In the genomic region with DNA sequence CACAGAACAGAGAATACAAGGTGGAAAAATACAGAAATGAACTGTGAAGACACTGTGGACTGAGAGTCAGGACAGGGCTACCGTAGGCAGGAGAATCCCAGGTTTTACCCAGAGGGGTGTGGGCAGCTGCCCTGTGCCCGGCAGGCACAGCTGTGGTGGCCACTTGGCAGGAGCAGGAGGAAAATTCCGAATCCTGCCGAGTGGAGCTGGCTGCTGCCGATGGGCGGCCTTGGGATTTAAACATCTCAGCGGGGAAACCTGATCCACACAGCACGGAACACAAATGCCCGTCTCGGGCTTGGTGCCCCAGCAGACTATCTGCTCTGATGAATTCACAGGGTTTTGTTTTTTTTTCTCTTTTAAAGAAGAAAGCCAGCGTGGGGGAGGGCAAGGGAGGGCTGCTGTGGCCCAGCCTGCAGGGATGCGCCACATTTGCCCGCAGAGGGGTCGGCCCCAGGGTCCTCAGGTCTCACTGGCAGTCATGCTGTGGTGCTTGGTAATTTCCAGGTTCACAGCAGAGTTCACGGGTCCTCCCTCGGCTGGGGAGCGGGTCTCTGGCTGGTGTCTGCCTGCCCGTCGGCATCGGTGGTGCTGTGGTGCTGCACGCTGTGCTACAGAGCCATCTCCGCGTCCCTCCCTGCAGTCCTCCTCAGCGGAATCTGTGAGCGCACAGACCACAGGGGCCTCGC, we compare ENCODE assay signal across 9 cellular contexts. TPM values are rescaled to one million over a fixed set of nuclear protein-coding genes. Genes with fewer than 3 reads are reported as not detected.
DNase-seq lines count a peak whose midpoint lies in the region; ATAC-seq, FAIRE-seq and TF ChIP-seq lines count a peak whose summit lies in the region.
"Had no signal": no experiment of that assay in that cellular context is flagged by ENCODE, and none has a peak within 500 bp of the region (broad histone marks: within the 10 kb centered on the region; RNA-seq: fewer than 3 reads in every experiment).

No MANE protein-coding gene starts in this region.

- peaks cover 15% of the 10 kb centered on the region for H3K36me3 Mint-ChIP-seq in T-helper 2 cell treated with Interferon-gamma antibody and Interleukin-4, amounts not matched to agents 5 μg/mL and 100 μg/mL, for 36 hours (ENCODE audit: low read depth)
- H3K36me3 Mint-ChIP-seq in activated CD4-positive, alpha-beta memory T cell treated with anti-CD3 and anti-CD28 coated beads, Interleukin-2, amount 10 ng/mL, durations not matched to agents 7 days and 5 days (ENCODE audit: low read depth) = peaks cover 13% of the 10 kb centered on the region
- H3K36me3 Mint-ChIP-seq in stimulated activated naive B cell treated with anti-CD40 and anti-IgM and Interleukin-4, amounts not matched to agents 10 μg/mL and 1 μg/mL and 100 μg/mL, for 72 hours = peaks cover 41 to 44% of the 10 kb centered on the region in 2 donors

- H3K4me1 ChIP-seq in kidney (ENCODE audit: control insufficient read depth in 1 of 2, insufficient read depth in 1 of 2, low read depth in 1 of 2, low read length in 2 of 2) = peaks cover 54 to 63% of the 10 kb centered on the region in 2 donors

- peak overlapping the region; percentile 85 for H3K4me3 Mint-ChIP-seq in T-helper 2 cell treated with Interferon-gamma antibody and Interleukin-4, amounts not matched to agents 5 μg/mL and 100 μg/mL, for 36 hours
- no peak overlapping the region for H3K4me3 Mint-ChIP-seq in activated CD4-positive, alpha-beta memory T cell treated with anti-CD3 and anti-CD28 coated beads, Interleukin-2, amount 10 ng/mL, durations not matched to agents 7 days and 5 days
- H3K4me3 Mint-ChIP-seq in stimulated activated naive B cell treated with anti-CD40 and anti-IgM and Interleukin-4, amounts not matched to agents 10 μg/mL and 1 μg/mL and 100 μg/mL, for 72 hours = peak overlapping the region; percentile 50 to 87

- POLR2A ChIA-PET in activated CD4-positive, alpha-beta memory T cell treated with anti-CD3 and anti-CD28 coated beads, Interleukin-2, amount 10 ng/mL, durations not matched to agents 7 days and 5 days (lab: Charles Lee) = interaction anchor here (1.4 to 1.7 kb wide), 2 partner anchors 20 to 30 kb away, joined by 6 to 16 read pairs; a partner anchor contains a TSS

- no peak overlapping the region for H3K9ac ChIP-seq in kidney (ENCODE audit: low read length in 2 of 2)

- no peaks in the 10 kb centered on the region for H3K9me3 Mint-ChIP-seq in T-helper 2 cell treated with Interferon-gamma antibody and Interleukin-4, amounts not matched to agents 5 μg/mL and 100 μg/mL, for 36 hours
- H3K9me3 Mint-ChIP-seq in activated CD4-positive, alpha-beta memory T cell treated with anti-CD3 and anti-CD28 coated beads, Interleukin-2, amount 10 ng/mL, durations not matched to agents 7 days and 5 days = no peaks in the 10 kb centered on the region
- no peaks in the 10 kb centered on the region for H3K9me3 Mint-ChIP-seq in stimulated activated naive B cell treated with anti-CD40 and anti-IgM and Interleukin-4, amounts not matched to agents 10 μg/mL and 1 μg/mL and 100 μg/mL, for 72 hours

- no peak overlapping the region for H3K4me3 ChIP-seq in kidney (ENCODE audit: low read length in 2 of 2)

- CTCF ChIA-PET in activated CD4-positive, alpha-beta memory T cell treated with anti-CD3 and anti-CD28 coated beads, Interleukin-2, amount 10 ng/mL, durations not matched to agents 7 days and 5 days (lab: Charles Lee) = interaction anchor here (0.9 to 2.0 kb wide), 2 partner anchors 19 to 29 kb away, joined by 3 to 8 read pairs; a partner anchor contains a TSS

- peaks cover 0 to 4% of the 10 kb centered on the region in 2 donors for H3K36me3 ChIP-seq in kidney (ENCODE audit: control insufficient read depth in 1 of 2, insufficient read depth in 2 of 2, low read length in 2 of 2)

- H3K27ac ChIP-seq in kidney (ENCODE audit: low read depth in 2 of 2, low read length in 2 of 2) = no peak overlapping the region

- no peak for TF ChIP-seq CTCF in kidney (IDR thresholded peaks at IDR 0.05; ENCODE audit: borderline replicate concordance, extremely low read depth, insufficient read depth)

- H3K27me3 Mint-ChIP-seq in T-helper 2 cell treated with Interferon-gamma antibody and Interleukin-4, amounts not matched to agents 5 μg/mL and 100 μg/mL, for 36 hours (ENCODE audit: low read depth) = no peaks in the 10 kb centered on the region
- no peaks in the 10 kb centered on the region for H3K27me3 Mint-ChIP-seq in activated CD4-positive, alpha-beta memory T cell treated with anti-CD3 and anti-CD28 coated beads, Interleukin-2, amount 10 ng/mL, durations not matched to agents 7 days and 5 days
- H3K27me3 Mint-ChIP-seq in stimulated activated naive B cell treated with anti-CD40 and anti-IgM and Interleukin-4, amounts not matched to agents 10 μg/mL and 1 μg/mL and 100 μg/mL, for 72 hours = no peaks in the 10 kb centered on the region

- FAIRE-seq in kidney (lab: Jason Lieb, UNC) = no peak

- ATAC-seq in stimulated activated naive B cell treated with anti-CD40 and anti-IgM and Interleukin-4, amounts not matched to agents 10 μg/mL and 1 μg/mL and 100 μg/mL, for 72 hours (replicated peaks) = no peak
- ATAC-seq in GM18861 (IDR thresholded peaks at IDR 0.05; ENCODE audit: unreplicated experiment) = no peak

- DNase-seq in T-helper 2 cell treated with Interferon-gamma antibody and Interleukin-4, amounts not matched to agents 5 μg/mL and 100 μg/mL, for 36 hours (ENCODE audit: low spot score) = no peak
- DNase-seq in T-helper 2 cell (no peak), kidney (peak; percentile 72), NCI-H2029 treated with DMSO at 0.1 percent for 48 hours (lab: John Stamatoyannopoulos, UW) (no peak), HPDE6-E6E7 (ENCODE audit: extremely low spot score) (no peak)
- no peak for DNase-seq in activated CD4-positive, alpha-beta memory T cell treated with anti-CD3 and anti-CD28 coated beads, Interleukin-2, amount 10 ng/mL, durations not matched to agents 7 days and 5 days
- DNase-seq in stimulated activated naive B cell treated with anti-CD40 and anti-IgM and Interleukin-4, amounts not matched to agents 10 μg/mL and 1 μg/mL and 100 μg/mL, for 72 hours = no peak
- DNase-seq: NCI-H1436 had no signal

- intact Hi-C loops in kidney (cut with DNase I) = no loop called here

- H3K27ac Mint-ChIP-seq in T-helper 2 cell treated with Interferon-gamma antibody and Interleukin-4, amounts not matched to agents 5 μg/mL and 100 μg/mL, for 36 hours = peak overlapping the region; percentile 75
- H3K27ac Mint-ChIP-seq in activated CD4-positive, alpha-beta memory T cell treated with anti-CD3 and anti-CD28 coated beads, Interleukin-2, amount 10 ng/mL, durations not matched to agents 7 days and 5 days = peak overlapping the region; percentile 97
- peak overlapping the region; percentile 95 for H3K27ac Mint-ChIP-seq in stimulated activated naive B cell treated with anti-CD40 and anti-IgM and Interleukin-4, amounts not matched to agents 10 μg/mL and 1 μg/mL and 100 μg/mL, for 72 hours

- H3K9me3 ChIP-seq in kidney (ENCODE audit: control insufficient read depth in 1 of 2, low read length in 2 of 2) = no peaks in the 10 kb centered on the region

- H3K4me1 Mint-ChIP-seq in T-helper 2 cell treated with Interferon-gamma antibody and Interleukin-4, amounts not matched to agents 5 μg/mL and 100 μg/mL, for 36 hours (ENCODE audit: low read depth) = peaks cover 42% of the 10 kb centered on the region
- peaks cover 75% of the 10 kb centered on the region for H3K4me1 Mint-ChIP-seq in activated CD4-positive, alpha-beta memory T cell treated with anti-CD3 and anti-CD28 coated beads, Interleukin-2, amount 10 ng/mL, durations not matched to agents 7 days and 5 days
- H3K4me1 Mint-ChIP-seq in stimulated activated naive B cell treated with anti-CD40 and anti-IgM and Interleukin-4, amounts not matched to agents 10 μg/mL and 1 μg/mL and 100 μg/mL, for 72 hours = peaks cover 68 to 93% of the 10 kb centered on the region in 2 donors

RNA-seq across cellular contexts. Expression of a gene that starts 28.0 kb away (rescaled TPM):
- total RNA-seq in activated CD4-positive, alpha-beta memory T cell treated with anti-CD3 and anti-CD28 coated beads, Interleukin-2, amount 10 ng/mL, durations not matched to agents 7 days and 5 days = 10 to 100 TPM; 19.1 to 20.4 TPM
- total RNA-seq in kidney = 24.1 TPM
- 43.5 TPM for polyA plus RNA-seq in kidney (ENCODE audit: insufficient read depth, low read depth, low replicate concordance)

RNA-seq across cellular contexts. Expression of a gene that starts 29.0 kb away (rescaled TPM):
- total RNA-seq in activated CD4-positive, alpha-beta memory T cell treated with anti-CD3 and anti-CD28 coated beads, Interleukin-2, amount 10 ng/mL, durations not matched to agents 7 days and 5 days = 10 to 100 TPM; 62.1 to 64.0 TPM
- 52.7 TPM for total RNA-seq in kidney
- 34.8 TPM for polyA plus RNA-seq in kidney (ENCODE audit: insufficient read depth, low read depth, low replicate concordance)

RNA-seq across cellular contexts. Expression of a gene that starts 31.1 kb away (rescaled TPM):
- 10 to 100 TPM; 71.7 to 82.5 TPM for total RNA-seq in activated CD4-positive, alpha-beta memory T cell treated with anti-CD3 and anti-CD28 coated beads, Interleukin-2, amount 10 ng/mL, durations not matched to agents 7 days and 5 days
- total RNA-seq in kidney = 10.0 TPM
- polyA plus RNA-seq in kidney (ENCODE audit: insufficient read depth, low read depth, low replicate concordance) = 2.7 TPM

RNA-seq across cellular contexts. Expression of a gene that starts 32.7 kb away (rescaled TPM):
- 1 to 10 TPM; 8.3 to 8.6 TPM for total RNA-seq in activated CD4-positive, alpha-beta memory T cell treated with anti-CD3 and anti-CD28 coated beads, Interleukin-2, amount 10 ng/mL, durations not matched to agents 7 days and 5 days
- 32.3 TPM for total RNA-seq in kidney
- 61.5 TPM for polyA plus RNA-seq in kidney (ENCODE audit: insufficient read depth, low read depth, low replicate concordance)
